In the genomic region with DNA sequence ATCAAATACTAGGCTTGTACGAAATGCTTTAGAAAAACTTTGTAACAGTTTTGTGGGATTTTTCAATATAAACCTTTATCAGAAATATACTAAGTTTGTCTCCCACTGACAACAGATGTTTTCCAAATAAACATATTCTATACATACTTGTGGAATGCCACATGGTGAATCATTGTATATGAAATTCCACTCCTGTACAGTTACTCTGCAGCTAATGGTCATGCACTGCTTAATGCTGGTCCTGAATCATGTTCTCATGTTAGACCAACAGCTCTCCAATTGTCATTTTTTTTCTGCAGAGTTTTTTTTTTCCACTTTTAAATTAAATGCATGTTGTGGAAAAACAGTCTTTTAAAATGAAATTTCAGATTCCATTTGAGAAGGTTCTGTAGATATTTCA, we compare ENCODE assay signal across 21 cellular contexts.
DNase-seq lines count a peak whose midpoint lies in the region; ATAC-seq and TF ChIP-seq lines count a peak whose summit lies in the region.
"Had no signal": no experiment of that assay in that cellular context is flagged by ENCODE, and none has a peak within 500 bp of the region (broad histone marks: within the 10 kb centered on the region; RNA-seq: fewer than 3 reads in every experiment).

No MANE protein-coding gene starts in this region.

- H3K4me3 ChIP-seq in choroid plexus epithelial cell (ENCODE audit: low read depth, low read length) (no peak overlapping the region), adrenal gland (no peak overlapping the region)
- H3K4me3 ChIP-seq: body of pancreas, coronary artery, gastrocnemius medialis, SJCRH30, suprapubic skin had no signal

- intact Hi-C loops in left cardiac atrium (cut with DNase I) (no loop called here), adrenal gland (cut with DNase I) (no loop called here)

- no peak overlapping the region for H3K27ac ChIP-seq in adrenal gland
- H3K27ac ChIP-seq: body of pancreas, coronary artery, gastrocnemius medialis, KMS-11, neutrophil, SJCRH30, suprapubic skin had no signal

- no peak for ATAC-seq in GM21423 (IDR thresholded peaks at IDR 0.05; ENCODE audit: unreplicated experiment)
- ATAC-seq in left cardiac atrium = no peak
- ATAC-seq in HG03520 (IDR thresholded peaks at IDR 0.05; ENCODE audit: unreplicated experiment) = no peak
- ATAC-seq: activated CD4-positive, CD25-positive, alpha-beta regulatory T cell treated with anti-CD3 and anti-CD28 coated beads, Interleukin-2, amount 50 U/mL, for 24 hours; body of pancreas; gastrocnemius medialis had no signal

- TF ChIP-seq POLR2A in adrenal gland (IDR thresholded peaks at IDR 0.05) = no peak

- TF ChIP-seq CTCF in choroid plexus epithelial cell (conservative IDR thresholded peaks at IDR 0.05; ENCODE audit: low read depth, low read length) = no peak
- TF ChIP-seq CTCF in adrenal gland (IDR thresholded peaks at IDR 0.05) = no peak

- H3K4me1 ChIP-seq in adrenal gland (replicated peaks in 1 of 2) = no peaks in the 10 kb centered on the region
- H3K4me1 ChIP-seq: body of pancreas, gastrocnemius medialis, SJCRH30, suprapubic skin had no signal

- H3K36me3 ChIP-seq in adrenal gland (replicated peaks in 1 of 2) = no peaks in the 10 kb centered on the region
- H3K36me3 ChIP-seq: gastrocnemius medialis, neutrophil, SJCRH30, suprapubic skin had no signal

- H3K27me3 ChIP-seq in adrenal gland = no peaks in the 10 kb centered on the region
- H3K27me3 ChIP-seq: body of pancreas, gastrocnemius medialis, SJCRH30, suprapubic skin had no signal

- peak; percentile 85 for DNase-seq in HCEC 1CT
- peak; percentile 28 for DNase-seq in RPMI7951 (ENCODE audit: low read depth)
- peak; percentile 44 for DNase-seq in choroid plexus epithelial cell (ENCODE audit: low read depth)
- DNase-seq in kidney glomerular epithelial cell (lab: John Stamatoyannopoulos, UW) = peak; percentile 15
- DNase-seq in left cardiac atrium = no peak
- DNase-seq in adrenal gland = no peak
- DNase-seq: activated CD8-positive, alpha-beta memory T cell treated with anti-CD3 and anti-CD28 coated beads for 24 hours; body of pancreas; CD4-positive, alpha-beta memory T cell; DMS53; gastrocnemius medialis; NCI-H526; retina; SJCRH30 had no signal

- WGBS in adrenal gland, 4 donors = 86 to 96% (median 92%) methylated on average over 1 of the region's 1 CpG

- no peaks in the 10 kb centered on the region for H3K9me3 ChIP-seq in adrenal gland (replicated peaks in 1 of 3)
- H3K9me3 ChIP-seq: body of pancreas, gastrocnemius medialis, neutrophil, SJCRH30, suprapubic skin had no signal

Comparison
In these comparisons a context has a peak if more than half of its experiments do, and no peak if none do; other contexts are left out.
1. DNase-seq: peak in HCEC 1CT (single experiment), RPMI7951 (single experiment), choroid plexus epithelial cell (single experiment) and kidney glomerular epithelial cell (single experiment); none in left cardiac atrium (single experiment) and adrenal gland (0 of 7).